In genomic region chr1:203130358-203130992, GRCh38 we compare ENCODE assay signal across 15 cellular contexts. TPM values are rescaled to one million over a fixed set of nuclear protein-coding genes. Genes with fewer than 3 reads are reported as not detected.
DNase-seq lines count a peak whose midpoint lies in the region; ATAC-seq lines count a peak whose summit lies in the region.
"Had no signal": no experiment of that assay in that cellular context is flagged by ENCODE, and none has a peak within 500 bp of the region (broad histone marks: within the 10 kb centered on the region; RNA-seq: fewer than 3 reads in every experiment).

No MANE protein-coding gene starts in this region.

- H3K27ac ChIP-seq in caudate nucleus (ENCODE audit: low read depth, low read length), result peak overlapping the region; percentile 92
- H3K27ac ChIP-seq in substantia nigra (ENCODE audit: low read depth, low read length, poor library complexity, severe bottlenecking), result peak overlapping the region; percentile 91

- no peak overlapping the region for H3K4me3 Mint-ChIP-seq in activated CD8-positive, alpha-beta memory T cell treated with anti-CD3 and anti-CD28 coated beads, Interleukin-2, amount 10 ng/mL, durations not matched to agents 7 days and 5 days
- H3K4me3 Mint-ChIP-seq: CD4-positive, CD25-positive, alpha-beta regulatory T cell had no signal

- peaks cover 42% of the 10 kb centered on the region for H3K27me3 Mint-ChIP-seq in activated CD8-positive, alpha-beta memory T cell treated with anti-CD3 and anti-CD28 coated beads, Interleukin-2, amount 10 ng/mL, durations not matched to agents 7 days and 5 days

- peak; percentile 37 for DNase-seq in activated CD8-positive, alpha-beta memory T cell treated with anti-CD3 and anti-CD28 coated beads, Interleukin-2, amount 50 U/mL, for 48 hours
- DNase-seq in activated CD8-positive, alpha-beta memory T cell treated with anti-CD3 and anti-CD28 coated beads, Interleukin-2, amount 10 ng/mL, durations not matched to agents 7 days and 5 days, result no peak
- DNase-seq in caudate nucleus (lab: John Stamatoyannopoulos, UW) (peak in 2 of 61 donors; percentile 64 to 67), left lobe of liver (ENCODE audit: low spot score) (peak; percentile 38), substantia nigra (lab: John Stamatoyannopoulos, UW) (peak in 2 of 49 donors; percentile 49 to 74), hypothalamus (lab: John Stamatoyannopoulos, UW) (no peak)
- DNase-seq: CD4-positive, CD25-positive, alpha-beta regulatory T cell; HCEC 1CT; NCI-H226; stimulated activated naive CD8-positive, alpha-beta T cell treated with anti-CD3 and anti-CD28 coated beads, Interleukin-15, Interleukin-2, amounts not matched to agents 100 U/mL and 50 U/mL, for 24 hours; T-helper 1 cell had no signal

- no peak for ATAC-seq in activated CD8-positive, alpha-beta memory T cell treated with anti-CD3 and anti-CD28 coated beads, Interleukin-2, amount 10 ng/mL, durations not matched to agents 7 days and 5 days
- ATAC-seq in left lobe of liver (no peak), GM19324 (IDR thresholded peaks at IDR 0.05; ENCODE audit: low FRiP score, unreplicated experiment) (no peak), GM18511 (IDR thresholded peaks at IDR 0.05; ENCODE audit: unreplicated experiment) (no peak)
- ATAC-seq: stimulated activated naive CD8-positive, alpha-beta T cell treated with anti-CD3 and anti-CD28 coated beads, Interleukin-15, Interleukin-2, amounts not matched to agents 100 U/mL and 50 U/mL, for 24 hours had no signal

- no peaks in the 10 kb centered on the region for H3K9me3 Mint-ChIP-seq in activated CD8-positive, alpha-beta memory T cell treated with anti-CD3 and anti-CD28 coated beads, Interleukin-2, amount 10 ng/mL, durations not matched to agents 7 days and 5 days (ENCODE audit: low read depth)

- CTCF ChIA-PET in activated CD8-positive, alpha-beta memory T cell treated with anti-CD3 and anti-CD28 coated beads, Interleukin-2, amount 10 ng/mL, durations not matched to agents 7 days and 5 days (lab: Charles Lee), result interaction anchor here (1.3 to 1.5 kb wide), 3 partner anchors 13 to 92 kb away, joined by 3 to 4 read pairs (median 4); no protein-coding TSS in a partner anchor

- H3K36me3 Mint-ChIP-seq in activated CD8-positive, alpha-beta memory T cell treated with anti-CD3 and anti-CD28 coated beads, Interleukin-2, amount 10 ng/mL, durations not matched to agents 7 days and 5 days, result no peaks in the 10 kb centered on the region
- H3K36me3 Mint-ChIP-seq: CD4-positive, CD25-positive, alpha-beta regulatory T cell had no signal

- no peak overlapping the region for H3K27ac Mint-ChIP-seq in activated CD8-positive, alpha-beta memory T cell treated with anti-CD3 and anti-CD28 coated beads, Interleukin-2, amount 10 ng/mL, durations not matched to agents 7 days and 5 days
- H3K27ac Mint-ChIP-seq: CD4-positive, CD25-positive, alpha-beta regulatory T cell had no signal

- H3K4me1 Mint-ChIP-seq in activated CD8-positive, alpha-beta memory T cell treated with anti-CD3 and anti-CD28 coated beads, Interleukin-2, amount 10 ng/mL, durations not matched to agents 7 days and 5 days, result no peaks in the 10 kb centered on the region

RNA-seq across cellular contexts. Expression of gene ADORA1, which starts 2.9 kb away (rescaled TPM):
- not detected for total RNA-seq in activated CD8-positive, alpha-beta memory T cell treated with anti-CD3 and anti-CD28 coated beads, Interleukin-2, amount 10 ng/mL, durations not matched to agents 7 days and 5 days
- 0.53 TPM for total RNA-seq in left lobe of liver
- total RNA-seq: CD4-positive, CD25-positive, alpha-beta regulatory T cell had no signal

RNA-seq across cellular contexts. Expression of gene MYOG, which starts 44.7 kb away (rescaled TPM):
- not detected for total RNA-seq in activated CD8-positive, alpha-beta memory T cell treated with anti-CD3 and anti-CD28 coated beads, Interleukin-2, amount 10 ng/mL, durations not matched to agents 7 days and 5 days
- total RNA-seq in left lobe of liver, result not detected
- total RNA-seq: CD4-positive, CD25-positive, alpha-beta regulatory T cell; fibroblast of villous mesenchyme; lower leg skin had no signal

RNA-seq across cellular contexts. Expression of gene MYBPH, which starts 45.2 kb away (rescaled TPM):
- not detected for total RNA-seq in activated CD8-positive, alpha-beta memory T cell treated with anti-CD3 and anti-CD28 coated beads, Interleukin-2, amount 10 ng/mL, durations not matched to agents 7 days and 5 days
- total RNA-seq in left lobe of liver, result not detected
- total RNA-seq: CD4-positive, CD25-positive, alpha-beta regulatory T cell; lower leg skin had no signal

RNA-seq across cellular contexts. Expression of gene CHI3L1, which starts 56.0 kb away (rescaled TPM):
- not detected for total RNA-seq in activated CD8-positive, alpha-beta memory T cell treated with anti-CD3 and anti-CD28 coated beads, Interleukin-2, amount 10 ng/mL, durations not matched to agents 7 days and 5 days
- 60.6 TPM for total RNA-seq in left lobe of liver
- total RNA-seq: CD4-positive, CD25-positive, alpha-beta regulatory T cell had no signal

Comparison
In these comparisons a context has a peak if more than half of its experiments do, and no peak if none do; other contexts are left out.
1. DNase-seq: peak in activated CD8-positive, alpha-beta memory T cell treated with anti-CD3 and anti-CD28 coated beads, Interleukin-2, amount 50 U/mL, for 48 hours (single experiment) and left lobe of liver (single experiment); none in activated CD8-positive, alpha-beta memory T cell treated with anti-CD3 and anti-CD28 coated beads, Interleukin-2, amount 10 ng/mL, durations not matched to agents 7 days and 5 days (single experiment) and hypothalamus (0 of 51).